25 cellular contexts compared by ENCODE assay signal in genomic region chr15:72169921-72170611, GRCh38. TPM values are rescaled to one million over a fixed set of nuclear protein-coding genes. Genes with fewer than 3 reads are reported as not detected.
A peak's percentile ranks its signal among the peaks of the same experiment; 100 is the strongest.
DNase-seq lines count a peak whose midpoint lies in the region; ATAC-seq and TF ChIP-seq lines count a peak whose summit lies in the region.
"Had no signal": no experiment of that assay in that cellular context is flagged by ENCODE, and none has a peak within 500 bp of the region (broad histone marks: within the 10 kb centered on the region; RNA-seq: fewer than 3 reads in every experiment).

No MANE protein-coding gene starts in this region.

- H3K4me1 ChIP-seq in HEK293 (ENCODE audit: control insufficient read depth, insufficient read depth, low read length) (peaks cover 3% of the 10 kb centered on the region; the same call in 1 of the 2 replicates), thyroid gland (peaks cover 24 to 41% of the 10 kb centered on the region in 2 donors)
- H3K4me1 ChIP-seq: gastrocnemius medialis had no signal

- H3K36me3 ChIP-seq in HEK293 (ENCODE audit: control insufficient read depth in 2 of 2, insufficient read depth in 1 of 2, low read length in 2 of 2): no peaks in the 10 kb centered on the region
- no peaks in the 10 kb centered on the region for H3K36me3 ChIP-seq in thyroid gland
- H3K36me3 ChIP-seq: gastrocnemius medialis, left lung had no signal

- ATAC-seq in left colon (peak; percentile 95), HG02884 (IDR thresholded peaks at IDR 0.05; ENCODE audit: unreplicated experiment) (no peak)
- ATAC-seq: activated CD4-positive, alpha-beta T cell treated with anti-CD3 and anti-CD28 coated beads for 36 hours; gastrocnemius medialis; natural killer cell had no signal

- no peak overlapping the region for H3K4me3 ChIP-seq in HEK293 (ENCODE audit: low read depth, low read length)
- no peak overlapping the region for H3K4me3 ChIP-seq in thyroid gland (replicated peaks in 1 of 3)
- H3K4me3 ChIP-seq: dorsolateral prefrontal cortex, gastrocnemius medialis, GM23248, left lung had no signal

- H3K9me3 ChIP-seq in HEK293 (ENCODE audit: control insufficient read depth, insufficient read depth, low read depth, low read length): no peaks in the 10 kb centered on the region
- H3K9me3 ChIP-seq in thyroid gland: no peaks in the 10 kb centered on the region
- H3K9me3 ChIP-seq: Caco-2, gastrocnemius medialis, left lung, SK-N-SH had no signal

- H3K27ac ChIP-seq in HEK293 (ENCODE audit: extremely low read depth, low read depth, low read length) (no peak overlapping the region), thyroid gland (peak overlapping the region; percentile 38 to 52 (median 40))
- H3K27ac ChIP-seq: dorsolateral prefrontal cortex, gastrocnemius medialis, GM23248, left lung had no signal

- H3K27me3 ChIP-seq in thyroid gland: no peaks in the 10 kb centered on the region
- H3K27me3 ChIP-seq: dorsolateral prefrontal cortex, gastrocnemius medialis, left lung had no signal

- CTCF ChIA-PET in HEK293 (lab: Yijun Ruan, JAX): interaction anchor here (0.6 to 1.3 kb wide), 2 partner anchors 14 to 367 kb away, joined by 3 to 13 read pairs; no protein-coding TSS in a partner anchor

- 89 to 96% methylated on average over 16 of the region's 16 CpGs for WGBS in thyroid gland, 2 donors

- POLR2A ChIA-PET in HEK293 (lab: Yijun Ruan, JAX): no interaction called here

- TF ChIP-seq CTCF in HEK293 (tag by site-specific recombination; IDR thresholded peaks at IDR 0.05) (no peak), thyroid gland (IDR thresholded peaks at IDR 0.05) (no peak)

- no peak for TF ChIP-seq POLR2A in thyroid gland (IDR thresholded peaks at IDR 0.05)

- intact Hi-C loops in left colon (cut with DNase I, micrococcal nuclease): no loop called here
- intact Hi-C loops in thyroid gland (cut with DNase I): no loop called here

- peak; percentile 26 for DNase-seq in NCI-H146 treated with DMSO at 0.1 percent for 48 hours (lab: John Stamatoyannopoulos, UW; ENCODE audit: unreplicated experiment)
- peak; percentile 74 to 90 for DNase-seq in left colon
- no peak for DNase-seq in thyroid gland
- DNase-seq in inferior parietal cortex (ENCODE audit: extremely low spot score): no peak
- DNase-seq in stimulated activated CD4-positive, alpha-beta T cell treated with anti-CD3 and anti-CD28 coated beads, Interleukin-4, amount 100 ng/mL, for 24 hours: no peak
- DNase-seq: activated CD4-positive, alpha-beta T cell treated with anti-CD3 and anti-CD28 coated beads for 36 hours; activated effector memory CD4-positive, alpha-beta T cell treated with Interleukin-2 at 50 U/mL for 16 hours; activated naive CD8-positive, alpha-beta T cell treated with anti-CD3 and anti-CD28 coated beads for 36 hours; cerebellar nuclear complex; gastrocnemius medialis; GM23248; left lung; natural killer cell; NCI-H1105; NCI-H2081; NCI-H345; NCI-H748 treated with DMSO at 0.1 percent for 48 hours; SK-N-SH; T-helper 2 cell had no signal

TF ChIP-seq in HEK293, 187 proteins besides CTCF, POLR2A, EP300 and RAD21:
- TF ChIP-seq EGR2 (tag by site-specific recombination; IDR thresholded peaks at IDR 0.05; ENCODE audit: low read depth): peak; percentile 42
- no peak for TF ChIP-seq ZNF174 (tag by site-specific recombination; IDR thresholded peaks at IDR 0.05)
- TF ChIP-seq ZFHX2 (tag by site-specific recombination; conservative IDR thresholded peaks at IDR 0.05): peak; percentile 26; the same call in 1 of the 2 replicates

RNA-seq across cellular contexts. Expression of gene GRAMD2A, which starts 27.5 kb away (rescaled TPM):
- total RNA-seq in left colon (1 to 10 TPM; 1.0 to 6.3 TPM), thyroid gland (10 to 100 TPM in 1 of 4 donors, 1 to 10 TPM in 3; 8.8 to 26.9 (median 9.0) TPM)
- total RNA-seq: activated naive CD8-positive, alpha-beta T cell treated with anti-CD3 and anti-CD28 coated beads for 36 hours; gastrocnemius medialis; GM23248; mesenteric fat pad; natural killer cell; osteoblast had no signal

RNA-seq across cellular contexts. Expression of gene SENP8, which starts 51.9 kb away (rescaled TPM):
- total RNA-seq in left colon (1 to 10 TPM; 2.7 to 3.1 TPM), thyroid gland (1 to 10 TPM; 5.1 to 6.7 (median 6.0) TPM)

RNA-seq across cellular contexts. Expression of gene MYO9A, which starts 52.1 kb away (rescaled TPM):
- 10 to 100 TPM; 43.1 to 45.6 TPM for total RNA-seq in left colon
- total RNA-seq in thyroid gland: 100 to 1,000 TPM in 3 of 4 donors, 10 to 100 TPM in 1; 88.5 to 183 (median 115) TPM

Comparison
In these comparisons a context has a peak if more than half of its experiments do, and no peak if none do; other contexts are left out.
1. DNase-seq: peak in NCI-H146 treated with DMSO at 0.1 percent for 48 hours (single experiment) and left colon (2 of 2); none in thyroid gland (0 of 2), inferior parietal cortex (single experiment) and stimulated activated CD4-positive, alpha-beta T cell treated with anti-CD3 and anti-CD28 coated beads, Interleukin-4, amount 100 ng/mL, for 24 hours (single experiment).